ENCODE assay signal across 12 cellular contexts in the genomic region with DNA sequence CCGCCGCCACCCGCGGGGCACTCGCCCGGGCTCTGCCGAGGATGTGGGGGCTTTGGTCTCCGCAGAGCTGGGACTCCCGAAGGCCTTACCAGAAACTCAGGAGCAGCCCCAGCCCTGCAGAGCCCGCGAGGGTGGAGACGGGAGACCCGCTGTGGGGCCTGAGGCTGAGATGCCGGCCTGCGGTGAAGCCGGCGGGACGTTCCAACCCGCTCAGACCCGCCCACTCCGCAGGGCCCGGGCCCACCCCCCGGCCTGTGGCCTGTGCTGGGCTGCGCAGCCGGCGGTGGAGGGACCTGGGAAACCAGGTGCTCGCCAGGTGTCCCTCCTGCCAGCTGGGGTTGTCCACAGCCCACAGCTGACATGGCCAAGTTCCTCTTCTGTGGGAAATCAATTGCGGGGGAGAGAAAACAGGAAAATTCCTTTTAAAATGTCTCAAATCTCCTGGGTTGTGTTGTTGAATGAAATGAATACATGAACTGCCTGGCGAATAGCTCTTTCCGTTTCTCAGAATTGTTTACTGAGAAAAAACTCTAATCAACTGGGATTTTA. TPM values are rescaled to one million over a fixed set of nuclear protein-coding genes. Genes with fewer than 3 reads are reported as not detected.
DNase-seq lines count a peak whose midpoint lies in the region; ATAC-seq, FAIRE-seq and TF ChIP-seq lines count a peak whose summit lies in the region.
"Had no signal": no experiment of that assay in that cellular context is flagged by ENCODE, and none has a peak within 500 bp of the region (broad histone marks: within the 10 kb centered on the region; RNA-seq: fewer than 3 reads in every experiment).

No MANE protein-coding gene starts in this region.

- no peak for FAIRE-seq in GM19239 (lab: Jason Lieb, UNC)

- peaks cover 4% of the 10 kb centered on the region for H3K4me1 ChIP-seq in muscle layer of colon (ENCODE audit: insufficient read depth, low read length)
- H3K4me1 ChIP-seq in tibial artery = peaks cover 0 to 14% (median 5%) of the 10 kb centered on the region in 4 donors

- POLR2A ChIA-PET in RWPE1 (lab: Yijun Ruan, JAX; ENCODE audit: low non-redundant PET) = no interaction called here

- peak; percentile 92 for ATAC-seq in Right ventricle myocardium superior (ENCODE audit: poor library complexity)
- ATAC-seq in GM21737 (IDR thresholded peaks at IDR 0.05; ENCODE audit: unreplicated experiment) = no peak
- no peak for ATAC-seq in SK-N-SH treated with all-trans-retinoic acid at 6 μM for 48 hours
- ATAC-seq in GM19023 (IDR thresholded peaks at IDR 0.05; ENCODE audit: unreplicated experiment) = no peak

- CTCF ChIA-PET in RWPE1 (lab: Yijun Ruan, JAX) = no interaction called here

- H3K9me3 ChIP-seq in muscle layer of colon (ENCODE audit: low read length) = no peaks in the 10 kb centered on the region
- no peaks in the 10 kb centered on the region for H3K9me3 ChIP-seq in tibial artery

- peaks cover 0 to 17% of the 10 kb centered on the region in 2 donors for H3K27me3 ChIP-seq in muscle layer of colon (ENCODE audit: control insufficient read depth in 1 of 2, insufficient read depth in 2 of 2, low read length in 2 of 2)
- peaks cover 0 to 25% of the 10 kb centered on the region in 2 donors for H3K27me3 ChIP-seq in tibial artery

- peak overlapping the region; percentile 45; the same call in 1 of the 2 replicates for H3K27ac ChIP-seq in RWPE1
- peak overlapping the region; percentile 45 for H3K27ac ChIP-seq in muscle layer of colon (ENCODE audit: low read depth, low read length)
- peak overlapping the region; percentile 35 to 38 for H3K27ac ChIP-seq in tibial artery
- H3K27ac ChIP-seq: SK-N-MC had no signal

- TF ChIP-seq CTCF in RWPE1 (conservative IDR thresholded peaks at IDR 0.05; ENCODE audit: low read depth) (no peak), tibial artery (IDR thresholded peaks at IDR 0.05) (no peak)

- no peaks in the 10 kb centered on the region for H3K36me3 ChIP-seq in muscle layer of colon (ENCODE audit: insufficient read depth, low read length)
- peaks cover 0 to 16% (median 0%) of the 10 kb centered on the region in 3 donors for H3K36me3 ChIP-seq in tibial artery

- DNase-seq in RWPE1 (ENCODE audit: low spot score) (no peak), Right ventricle myocardium superior (peak; percentile 77), tibial artery (peak in 1 of 2 donors; percentile 67), GM19239 (ENCODE audit: insufficient read length, low spot score) (no peak)
- DNase-seq: GF-D8, NCI-H1436 treated with DMSO at 0.1 percent for 48 hours had no signal

- peak overlapping the region; percentile 33 to 63 for H3K4me3 ChIP-seq in muscle layer of colon (ENCODE audit: low read depth in 1 of 2, low read length in 2 of 2)
- H3K4me3 ChIP-seq in tibial artery = peak overlapping the region; percentile 41 to 51
- H3K4me3 ChIP-seq: SK-N-MC had no signal

- intact Hi-C loops in Right ventricle myocardium superior (cut with DNase I) = no loop called here
- intact Hi-C loops in tibial artery (cut with DNase I; ENCODE audit: low total_unique reads) = no loop called here

- H3K9ac ChIP-seq in muscle layer of colon (ENCODE audit: low read length) = no peak overlapping the region

TF ChIP-seq in SK-N-SH treated with all-trans-retinoic acid at 6 μM for 48 hours, 23 proteins besides CTCF, POLR2A, EP300 and RAD21:
- TF ChIP-seq OSR1 (CRISPR knock-in tag; IDR thresholded peaks at IDR 0.05) (no peak), BACH2 (CRISPR knock-in tag; IDR thresholded peaks at IDR 0.05; ENCODE audit: borderline replicate concordance) (no peak), TOX (CRISPR knock-in tag; IDR thresholded peaks at IDR 0.05; ENCODE audit: borderline replicate concordance) (no peak), PPARA (CRISPR knock-in tag; IDR thresholded peaks at IDR 0.05; ENCODE audit: borderline replicate concordance) (no peak), ZNF565 (CRISPR knock-in tag; conservative IDR thresholded peaks at IDR 0.05; ENCODE audit: low read depth) (no peak), ARNTL (CRISPR knock-in tag; IDR thresholded peaks at IDR 0.05; ENCODE audit: borderline replicate concordance, low read depth) (no peak)
- TF ChIP-seq, protein P1, sequence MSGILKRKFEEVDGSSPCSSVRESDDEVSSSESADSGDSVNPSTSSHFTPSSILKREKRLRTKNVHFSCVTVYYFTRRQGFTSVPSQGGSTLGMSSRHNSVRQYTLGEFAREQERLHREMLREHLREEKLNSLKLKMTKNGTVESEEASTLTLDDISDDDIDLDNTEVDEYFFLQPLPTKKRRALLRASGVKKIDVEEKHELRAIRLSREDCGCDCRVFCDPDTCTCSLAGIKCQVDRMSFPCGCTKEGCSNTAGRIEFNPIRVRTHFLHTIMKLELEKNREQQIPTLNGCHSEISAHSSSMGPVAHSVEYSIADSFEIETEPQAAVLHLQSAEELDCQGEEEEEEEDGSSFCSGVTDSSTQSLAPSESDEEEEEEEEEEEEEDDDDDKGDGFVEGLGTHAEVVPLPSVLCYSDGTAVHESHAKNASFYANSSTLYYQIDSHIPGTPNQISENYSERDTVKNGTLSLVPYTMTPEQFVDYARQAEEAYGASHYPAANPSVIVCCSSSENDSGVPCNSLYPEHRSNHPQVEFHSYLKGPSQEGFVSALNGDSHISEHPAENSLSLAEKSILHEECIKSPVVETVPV (CRISPR knock-in tag; IDR thresholded peaks at IDR 0.05) = no peak

RNA-seq across cellular contexts. Expression of a gene that starts 48.9 kb away (rescaled TPM):
- total RNA-seq in Right ventricle myocardium superior = 15.8 TPM
- total RNA-seq: activated CD8-positive, alpha-beta memory T cell treated with anti-CD3 and anti-CD28 coated beads for 36 hours had no signal
